ENCODE assay signal across 1 cellular context in genomic region chr2:7881456-7881855, GRCh38.
TF ChIP-seq lines count a peak whose summit lies in the region.

No MANE protein-coding gene starts in this region.

TF ChIP-seq in H1, 55 proteins besides CTCF, POLR2A, EP300 and RAD21:
- no peak for TF ChIP-seq RXRA (IDR thresholded peaks at IDR 0.05; ENCODE audit: insufficient read depth, low read depth, low read length)
- no peak for TF ChIP-seq MAFK (IDR thresholded peaks at IDR 0.05; ENCODE audit: low read depth, low read length)
- TF ChIP-seq FOSL1 (IDR thresholded peaks at IDR 0.05; ENCODE audit: insufficient read depth, low read depth, low read length) = no peak
- no peak for TF ChIP-seq SIX5 (IDR thresholded peaks at IDR 0.05; ENCODE audit: low read depth, low read length)
